Comparison of ENCODE assay signal across 27 cellular contexts in genomic region chr16:85049864-85050263, GRCh38.
"Had no signal": no experiment of that assay in that cellular context is flagged by ENCODE, and none has a peak within 500 bp of the region (broad histone marks: within the 10 kb centered on the region; RNA-seq: fewer than 3 reads in every experiment).

No MANE protein-coding gene starts in this region.

- H3K36me3 ChIP-seq: ascending aorta, brain microvascular endothelial cell, heart left ventricle, lower lobe of right lung, right lobe of liver, upper lobe of left lung had no signal

- H3K4me3 Mint-ChIP-seq: activated naive CD8-positive, alpha-beta T cell treated with anti-CD3 and anti-CD28 coated beads, Interleukin-2, amount 10 ng/mL, durations not matched to agents 7 days and 5 days; endodermal cell; immature natural killer cell; natural killer cell treated with Interleukin-12 subunit alpha and Interleukin-12 subunit beta and Interleukin-15 and Interleukin-18, amount 100 ng/mL, for 72 hours; stimulated activated memory B cell treated with anti-CD40 and anti-IgM and Interleukin-4, amounts not matched to agents 10 μg/mL and 1 μg/mL and 100 μg/mL, for 72 hours; T-cell; WTC11 had no signal

- H3K27me3 ChIP-seq: ascending aorta, brain microvascular endothelial cell, esophagus muscularis mucosa, foreskin keratinocyte, heart left ventricle, right lobe of liver, upper lobe of left lung had no signal

- H3K4me1 ChIP-seq: foreskin keratinocyte had no signal

- H3K27ac ChIP-seq: esophagus muscularis mucosa, foreskin keratinocyte, lower lobe of right lung, right lobe of liver, skin epidermis, upper lobe of left lung had no signal

- ATAC-seq: left lobe of liver, right lobe of liver, T-cell, WTC11 had no signal

- H3K4me3 ChIP-seq: ascending aorta, esophagus muscularis mucosa, heart left ventricle, lower lobe of right lung, right lobe of liver, skin epidermis, upper lobe of left lung had no signal

- H3K27ac Mint-ChIP-seq: activated naive CD8-positive, alpha-beta T cell treated with anti-CD3 and anti-CD28 coated beads, Interleukin-2, amount 10 ng/mL, durations not matched to agents 7 days and 5 days; endodermal cell; immature natural killer cell; natural killer cell treated with Interleukin-12 subunit alpha and Interleukin-12 subunit beta and Interleukin-15 and Interleukin-18, amount 100 ng/mL, for 72 hours; stimulated activated memory B cell treated with anti-CD40 and anti-IgM and Interleukin-4, amounts not matched to agents 10 μg/mL and 1 μg/mL and 100 μg/mL, for 72 hours; WTC11 had no signal

- DNase-seq: activated CD4-positive, alpha-beta T cell treated with anti-CD3 and anti-CD28 coated beads for 1 hour; activated CD4-positive, alpha-beta T cell treated with anti-CD3 and anti-CD28 coated beads, Interleukin-2, amount 50 U/mL, for 1 hour; activated effector memory CD4-positive, alpha-beta T cell treated with Interleukin-2 at 50 U/mL for 16 hours; activated naive CD4-positive, alpha-beta T cell treated with Interleukin-2 at 50 U/mL for 16 hours; activated naive CD8-positive, alpha-beta T cell treated with anti-CD3 and anti-CD28 coated beads, Interleukin-2, amount 10 ng/mL, durations not matched to agents 7 days and 5 days; activated T-cell treated with anti-CD3 and anti-CD28 coated beads for 4 hours; endodermal cell; hypothalamus; immature natural killer cell; lower lobe of right lung; mesendoderm; right lobe of liver; stimulated activated CD4-positive, alpha-beta T cell treated with anti-CD3 and anti-CD28 coated beads, Interleukin-4, amount 100 ng/mL, for 24 hours; substantia nigra; T-cell; upper lobe of left lung had no signal

- H3K9me3 ChIP-seq: ascending aorta, esophagus muscularis mucosa, heart left ventricle, lower lobe of right lung, right lobe of liver, upper lobe of left lung had no signal

- H3K9me3 Mint-ChIP-seq: activated naive CD8-positive, alpha-beta T cell treated with anti-CD3 and anti-CD28 coated beads, Interleukin-2, amount 10 ng/mL, durations not matched to agents 7 days and 5 days; endodermal cell; natural killer cell treated with Interleukin-12 subunit alpha and Interleukin-12 subunit beta and Interleukin-15 and Interleukin-18, amount 100 ng/mL, for 72 hours; stimulated activated memory B cell treated with anti-CD40 and anti-IgM and Interleukin-4, amounts not matched to agents 10 μg/mL and 1 μg/mL and 100 μg/mL, for 72 hours; stimulated activated naive CD8-positive, alpha-beta T cell treated with anti-CD3 and anti-CD28 coated beads, Interleukin-15, amount 100 ng/mL, for 72 hours; T-cell; WTC11 had no signal

- H3K36me3 Mint-ChIP-seq: natural killer cell treated with Interleukin-12 subunit alpha and Interleukin-12 subunit beta and Interleukin-15 and Interleukin-18, amount 100 ng/mL, for 72 hours; stimulated activated memory B cell treated with anti-CD40 and anti-IgM and Interleukin-4, amounts not matched to agents 10 μg/mL and 1 μg/mL and 100 μg/mL, for 72 hours; WTC11 had no signal
